ENCODE assay signal across 18 cellular contexts in genomic region chr15:74041311-74041756, GRCh38. TPM values are rescaled to one million over a fixed set of nuclear protein-coding genes. Genes with fewer than 3 reads are reported as not detected.
A peak's percentile ranks its signal among the peaks of the same experiment; 100 is the strongest.
DNase-seq lines count a peak whose midpoint lies in the region; ATAC-seq and TF ChIP-seq lines count a peak whose summit lies in the region.
"Had no signal": no experiment of that assay in that cellular context is flagged by ENCODE, and none has a peak within 500 bp of the region (broad histone marks: within the 10 kb centered on the region; RNA-seq: fewer than 3 reads in every experiment).

No MANE protein-coding gene starts in this region.

- no peaks in the 10 kb centered on the region for H3K9me3 Mint-ChIP-seq in activated naive CD4-positive, alpha-beta T cell treated with anti-CD3 and anti-CD28 coated beads, Interleukin-2, amount 10 ng/mL, durations not matched to agents 7 days and 5 days
- H3K9me3 Mint-ChIP-seq: neural progenitor cell had no signal

- H3K9ac ChIP-seq in skeletal muscle satellite cell (ENCODE audit: low read depth, low read length) (peak overlapping the region; percentile 19), PC-3 (ENCODE audit: low read length) (no peak overlapping the region)
- H3K9ac ChIP-seq: BLaER1 treated with 17β-estradiol and CSF1 and Interleukin-3, amounts not matched to agents 10 nM and 100 nM; neural progenitor cell had no signal

- TF ChIP-seq CTCF in hepatocyte (IDR thresholded peaks at IDR 0.05; ENCODE audit: poor library complexity), result no peak
- no peak for TF ChIP-seq CTCF in PC-3 (conservative IDR thresholded peaks at IDR 0.05; ENCODE audit: low read depth, low read length)

- ATAC-seq in PC-3 (no peak), GM19463 (IDR thresholded peaks at IDR 0.05; ENCODE audit: unreplicated experiment) (no peak)
- ATAC-seq: left lobe of liver had no signal

- H3K4me3 Mint-ChIP-seq in activated naive CD4-positive, alpha-beta T cell treated with anti-CD3 and anti-CD28 coated beads, Interleukin-2, amount 10 ng/mL, durations not matched to agents 7 days and 5 days, result no peak overlapping the region
- H3K4me3 Mint-ChIP-seq: neural progenitor cell had no signal

- BruUV-seq in PC-3 (replicated peaks; lab: Mats Ljungman, UMichigan), result no TSS peak

- no peaks in the 10 kb centered on the region for H4K20me1 ChIP-seq in hepatocyte (ENCODE audit: insufficient read depth, poor library complexity, severe bottlenecking)
- no peaks in the 10 kb centered on the region for H4K20me1 ChIP-seq in PC-3 (ENCODE audit: low read length)

- H3K79me2 ChIP-seq in hepatocyte, result no peaks in the 10 kb centered on the region
- no peaks in the 10 kb centered on the region for H3K79me2 ChIP-seq in PC-3 (ENCODE audit: low read length)

- H3K27me3 ChIP-seq in SJCRH30, result no peaks in the 10 kb centered on the region
- no peaks in the 10 kb centered on the region for H3K27me3 ChIP-seq in hepatocyte
- H3K27me3 ChIP-seq in skeletal muscle satellite cell (ENCODE audit: control insufficient read depth, insufficient read depth, low read length), result no peaks in the 10 kb centered on the region
- H3K27me3 ChIP-seq in PC-3 (ENCODE audit: low read length), result no peaks in the 10 kb centered on the region
- H3K27me3 ChIP-seq: BLaER1 treated with 17β-estradiol and CSF1 and Interleukin-3, amounts not matched to agents 10 nM and 100 nM; neural progenitor cell had no signal

- no peak overlapping the region for H3K27ac Mint-ChIP-seq in activated naive CD4-positive, alpha-beta T cell treated with anti-CD3 and anti-CD28 coated beads, Interleukin-2, amount 10 ng/mL, durations not matched to agents 7 days and 5 days

- no peaks in the 10 kb centered on the region for H3F3A ChIP-seq in PC-3 (ENCODE audit: low read length, unreplicated experiment)

- no peak overlapping the region for H3K4me3 ChIP-seq in SJCRH30
- H3K4me3 ChIP-seq in hepatocyte, result no peak overlapping the region
- H3K4me3 ChIP-seq in skeletal muscle satellite cell (ENCODE audit: low read length), result no peak overlapping the region
- no peak overlapping the region for H3K4me3 ChIP-seq in PC-3 (ENCODE audit: low read length)
- H3K4me3 ChIP-seq: BLaER1 treated with 17β-estradiol and CSF1 and Interleukin-3, amounts not matched to agents 10 nM and 100 nM; neural progenitor cell had no signal

- DNase-seq in AG08396 (ENCODE audit: low spot score) (peak; percentile 4), SJCRH30 (peak in 1 of 2 experiments; percentile 46), hepatocyte (ENCODE audit: low spot score) (no peak), MV-4-11 (lab: John Stamatoyannopoulos, UW) (no peak), PC-3 (no peak)
- no peak for DNase-seq in activated naive CD4-positive, alpha-beta T cell treated with anti-CD3 and anti-CD28 coated beads, Interleukin-2, amount 10 ng/mL, durations not matched to agents 7 days and 5 days
- DNase-seq: activated CD4-positive, alpha-beta T cell treated with anti-CD3 and anti-CD28 coated beads, Interleukin-2, amount 50 U/mL, for 4 hours; activated effector memory CD4-positive, alpha-beta T cell treated with Interleukin-2 at 50 U/mL for 16 hours; DMS79 treated with DMSO at 0.1 percent for 48 hours; head of caudate nucleus; NCI-H2081 treated with DMSO at 0.1 percent for 48 hours; SIG-M5; trophoblast cell had no signal

- H3K4me2 ChIP-seq in hepatocyte (no peak overlapping the region), skeletal muscle satellite cell (ENCODE audit: low read length) (no peak overlapping the region), PC-3 (ENCODE audit: low read length) (no peak overlapping the region)
- H3K4me2 ChIP-seq: BLaER1 treated with 17β-estradiol and CSF1 and Interleukin-3, amounts not matched to agents 10 nM and 100 nM; neural progenitor cell had no signal

- POLR2A ChIA-PET in PC-3 (lab: Charles Lee; ENCODE audit: unreplicated experiment), result no interaction called here

- H3K4me1 ChIP-seq in SJCRH30 (peaks cover 27% of the 10 kb centered on the region), hepatocyte (ENCODE audit: insufficient read depth) (no peaks in the 10 kb centered on the region), skeletal muscle satellite cell (ENCODE audit: control insufficient read depth, insufficient read depth, low read length) (peaks cover 29% of the 10 kb centered on the region), PC-3 (ENCODE audit: insufficient read depth, low read length) (peaks cover 8% of the 10 kb centered on the region; the same call in 1 of the 2 replicates)
- H3K4me1 ChIP-seq: BLaER1 treated with 17β-estradiol and CSF1 and Interleukin-3, amounts not matched to agents 10 nM and 100 nM had no signal

- CTCF ChIA-PET in activated naive CD4-positive, alpha-beta T cell treated with anti-CD3 and anti-CD28 coated beads, Interleukin-2, amount 10 ng/mL, durations not matched to agents 7 days and 5 days (lab: Charles Lee), result interaction anchor here (1.0 to 2.4 kb wide), 3 partner anchors 10 to 68 kb away, joined by 3 to 12 read pairs (median 3); no protein-coding TSS in a partner anchor
- CTCF ChIA-PET in PC-3 (lab: Charles Lee), result interaction anchor here (1.2 kb wide), 1 partner anchor 68 kb away, joined by 8 read pairs; no protein-coding TSS in a partner anchor

- H3K9me2 ChIP-seq in hepatocyte (replicated peaks; ENCODE audit: insufficient read depth) (no peaks in the 10 kb centered on the region), PC-3 (replicated peaks; ENCODE audit: low read length) (no peaks in the 10 kb centered on the region)

- no peaks in the 10 kb centered on the region for H3K9me3 ChIP-seq in SJCRH30 (replicated peaks)
- no peaks in the 10 kb centered on the region for H3K9me3 ChIP-seq in hepatocyte (ENCODE audit: low read depth)
- no peaks in the 10 kb centered on the region for H3K9me3 ChIP-seq in skeletal muscle satellite cell (replicated peaks; ENCODE audit: low read length)
- H3K9me3 ChIP-seq in PC-3 (ENCODE audit: low read length), result no peaks in the 10 kb centered on the region
- H3K9me3 ChIP-seq: BLaER1 treated with 17β-estradiol and CSF1 and Interleukin-3, amounts not matched to agents 10 nM and 100 nM had no signal

- peak overlapping the region; percentile 58 for H3K27ac ChIP-seq in SJCRH30
- peak overlapping the region; percentile 82 for H3K27ac ChIP-seq in hepatocyte
- H3K27ac ChIP-seq in PC-3 (ENCODE audit: low read length), result no peak overlapping the region
- H3K27ac ChIP-seq: BLaER1 treated with 17β-estradiol and CSF1 and Interleukin-3, amounts not matched to agents 10 nM and 100 nM; neural progenitor cell had no signal

- no peaks in the 10 kb centered on the region for H3K27me3 Mint-ChIP-seq in activated naive CD4-positive, alpha-beta T cell treated with anti-CD3 and anti-CD28 coated beads, Interleukin-2, amount 10 ng/mL, durations not matched to agents 7 days and 5 days

- H3K36me3 ChIP-seq in SJCRH30 (no peaks in the 10 kb centered on the region), hepatocyte (replicated peaks; ENCODE audit: insufficient read depth, low read depth) (no peaks in the 10 kb centered on the region), skeletal muscle satellite cell (ENCODE audit: insufficient read depth, low read length) (peaks cover 12% of the 10 kb centered on the region), PC-3 (ENCODE audit: low read depth, low read length) (no peaks in the 10 kb centered on the region)
- H3K36me3 ChIP-seq: neural progenitor cell had no signal

- H3K4me1 Mint-ChIP-seq in activated naive CD4-positive, alpha-beta T cell treated with anti-CD3 and anti-CD28 coated beads, Interleukin-2, amount 10 ng/mL, durations not matched to agents 7 days and 5 days, result no peaks in the 10 kb centered on the region

- H2AFZ ChIP-seq in hepatocyte, result no peak overlapping the region
- no peak overlapping the region for H2AFZ ChIP-seq in PC-3 (ENCODE audit: low read length)
- H2AFZ ChIP-seq: neural progenitor cell had no signal

- intact Hi-C loops in PC-3 (cut with micrococcal nuclease), result no loop called here

- H3K36me3 Mint-ChIP-seq in activated naive CD4-positive, alpha-beta T cell treated with anti-CD3 and anti-CD28 coated beads, Interleukin-2, amount 10 ng/mL, durations not matched to agents 7 days and 5 days, result peaks cover 25% of the 10 kb centered on the region
- H3K36me3 Mint-ChIP-seq: neural progenitor cell had no signal

- WGBS in hepatocyte (ENCODE audit: low lambda C conversion rate, missing lambda C conversion rate), result 81% methylated on average over 10 of the region's 10 CpGs

RNA-seq across cellular contexts. Expression of gene GOLGA6A, which starts 41.0 kb away (rescaled TPM):
- total RNA-seq in SJCRH30 (2014; rRNA removed; shearing (Covaris generic)), result not detected in 2 replicates
- total RNA-seq in hepatocyte (not detected in 2 replicates), PC-3 (2014; rRNA removed) (not detected in 2 replicates)
- not detected in 2 replicates for polyA plus RNA-seq in hepatocyte
- 0.25 TPM in 1 of 2 replicates, not detected in the other for total RNA-seq in skeletal muscle satellite cell (2012; rRNA removed)

RNA-seq across cellular contexts. Expression of gene PML, which starts 46.8 kb away (rescaled TPM):
- 9.8 and 11.7 TPM in 2 replicates for total RNA-seq in SJCRH30 (2014; rRNA removed; shearing (Covaris generic))
- total RNA-seq in hepatocyte (9.7 and 15.7 TPM in 2 replicates), PC-3 (2014; rRNA removed) (18.7 and 41.0 TPM in 2 replicates)
- polyA plus RNA-seq in hepatocyte, result 29.9 and 38.8 TPM in 2 replicates
- total RNA-seq in skeletal muscle satellite cell (2012; rRNA removed), result 51.2 and 58.1 TPM in 2 replicates

RNA-seq across cellular contexts. Expression of gene STOML1, which starts 49.2 kb away (rescaled TPM):
- total RNA-seq in SJCRH30 (2014; rRNA removed; shearing (Covaris generic)), result 3.0 and 5.1 TPM in 2 replicates
- total RNA-seq in hepatocyte (10.3 and 14.2 TPM in 2 replicates), PC-3 (2014; rRNA removed) (10.1 and 12.0 TPM in 2 replicates)
- 19.8 and 21.0 TPM in 2 replicates for polyA plus RNA-seq in hepatocyte
- total RNA-seq in skeletal muscle satellite cell (2012; rRNA removed), result 15.7 and 20.5 TPM in 2 replicates
